ENCODE assay signal across 29 cellular contexts in genomic region chr6:142225552-142225951, GRCh38.
"Had no signal": no experiment of that assay in that cellular context is flagged by ENCODE, and none has a peak within 500 bp of the region (broad histone marks: within the 10 kb centered on the region; RNA-seq: fewer than 3 reads in every experiment).

No MANE protein-coding gene starts in this region.

- H3K4me1 Mint-ChIP-seq: activated B cell treated with CpG ODN at 0.5 μM for 24 hours; activated CD4-positive, alpha-beta memory T cell treated with anti-CD3 and anti-CD28 coated beads, Interleukin-2, amount 10 ng/mL, durations not matched to agents 7 days and 5 days; activated CD8-positive, alpha-beta memory T cell treated with anti-CD3 and anti-CD28 coated beads, Interleukin-2, amount 10 ng/mL, durations not matched to agents 7 days and 5 days; activated naive CD4-positive, alpha-beta T cell treated with anti-CD3 and anti-CD28 coated beads, Interleukin-2, amount 50 U/mL, for 24 hours; activated naive CD8-positive, alpha-beta T cell treated with anti-CD3 and anti-CD28 coated beads, Interleukin-2, amount 10 ng/mL, durations not matched to agents 7 days and 5 days; central memory CD8-positive, alpha-beta T cell had no signal

- DNase-seq: activated B cell treated with CpG ODN at 0.5 μM for 24 hours; activated CD4-positive, alpha-beta memory T cell treated with anti-CD3 and anti-CD28 coated beads, Interleukin-2, amount 10 ng/mL, durations not matched to agents 7 days and 5 days; activated CD4-positive, alpha-beta T cell treated with anti-CD3 and anti-CD28 coated beads for 4 hours; activated CD4-positive, alpha-beta T cell treated with anti-CD3 and anti-CD28 coated beads, Interleukin-2, amount 50 U/mL, for 1 hour; activated CD4-positive, CD25-positive, alpha-beta regulatory T cell treated with anti-CD3 and anti-CD28 coated beads, Interleukin-2, amount 50 U/mL, for 72 hours; activated CD8-positive, alpha-beta memory T cell treated with anti-CD3 and anti-CD28 coated beads for 24 hours; activated CD8-positive, alpha-beta memory T cell treated with anti-CD3 and anti-CD28 coated beads, Interleukin-2, amount 10 ng/mL, durations not matched to agents 7 days and 5 days; activated CD8-positive, alpha-beta memory T cell treated with anti-CD3 and anti-CD28 coated beads, Interleukin-2, amount 50 U/mL, for 48 hours; activated gamma-delta T cell; activated naive CD4-positive, alpha-beta T cell treated with Interleukin-2 at 50 U/mL for 16 hours; activated naive CD8-positive, alpha-beta T cell treated with anti-CD3 and anti-CD28 coated beads, Interleukin-2, amount 10 ng/mL, durations not matched to agents 7 days and 5 days; IMR-90; NCI-H1092 treated with DMSO at 0.1 percent for 48 hours; NCI-H1436; NCI-H1694; NCI-H1930; NCI-H2081 treated with DMSO at 0.1 percent for 48 hours; NCI-H2171; NCI-H510A; NCI-H526 treated with DMSO at 0.1 percent for 48 hours; PC-9; Right ventricle myocardium superior; SW 1271; T-helper 1 cell; T-helper 9 cell had no signal

- H3K36me3 Mint-ChIP-seq: activated CD8-positive, alpha-beta memory T cell treated with anti-CD3 and anti-CD28 coated beads, Interleukin-2, amount 10 ng/mL, durations not matched to agents 7 days and 5 days; activated naive CD4-positive, alpha-beta T cell treated with anti-CD3 and anti-CD28 coated beads, Interleukin-2, amount 50 U/mL, for 24 hours; activated naive CD8-positive, alpha-beta T cell treated with anti-CD3 and anti-CD28 coated beads, Interleukin-2, amount 10 ng/mL, durations not matched to agents 7 days and 5 days had no signal

- FAIRE-seq: K562 had no signal

- ATAC-seq: activated CD8-positive, alpha-beta memory T cell treated with anti-CD3 and anti-CD28 coated beads, Interleukin-2, amount 10 ng/mL, durations not matched to agents 7 days and 5 days; K562 had no signal

- H3K27ac Mint-ChIP-seq: activated B cell treated with CpG ODN at 0.5 μM for 24 hours; activated CD4-positive, alpha-beta memory T cell treated with anti-CD3 and anti-CD28 coated beads, Interleukin-2, amount 10 ng/mL, durations not matched to agents 7 days and 5 days; activated CD8-positive, alpha-beta memory T cell treated with anti-CD3 and anti-CD28 coated beads, Interleukin-2, amount 10 ng/mL, durations not matched to agents 7 days and 5 days; activated naive CD4-positive, alpha-beta T cell treated with anti-CD3 and anti-CD28 coated beads, Interleukin-2, amount 50 U/mL, for 24 hours; activated naive CD8-positive, alpha-beta T cell treated with anti-CD3 and anti-CD28 coated beads, Interleukin-2, amount 10 ng/mL, durations not matched to agents 7 days and 5 days; activated T-helper 2 cell treated with anti-CD3 and anti-CD28 coated beads, Interferon-gamma antibody, Interleukin-2, Interleukin-4, amounts not matched to agents 10 μg/mL and 5 μg/mL and 100 μg/mL, durations not matched to agents 14 hours and 24 hours and 36 hours had no signal

- H3K9me3 Mint-ChIP-seq: activated naive CD4-positive, alpha-beta T cell treated with anti-CD3 and anti-CD28 coated beads, Interleukin-2, amount 50 U/mL, for 24 hours; central memory CD8-positive, alpha-beta T cell had no signal

- H3K4me3 Mint-ChIP-seq: activated B cell treated with CpG ODN at 0.5 μM for 24 hours; activated CD4-positive, alpha-beta memory T cell treated with anti-CD3 and anti-CD28 coated beads, Interleukin-2, amount 10 ng/mL, durations not matched to agents 7 days and 5 days; activated CD8-positive, alpha-beta memory T cell treated with anti-CD3 and anti-CD28 coated beads, Interleukin-2, amount 10 ng/mL, durations not matched to agents 7 days and 5 days; activated naive CD4-positive, alpha-beta T cell treated with anti-CD3 and anti-CD28 coated beads, Interleukin-2, amount 50 U/mL, for 24 hours; activated naive CD8-positive, alpha-beta T cell treated with anti-CD3 and anti-CD28 coated beads, Interleukin-2, amount 10 ng/mL, durations not matched to agents 7 days and 5 days; central memory CD8-positive, alpha-beta T cell had no signal

- H3K27me3 Mint-ChIP-seq: activated B cell treated with CpG ODN at 0.5 μM for 24 hours; activated CD8-positive, alpha-beta memory T cell treated with anti-CD3 and anti-CD28 coated beads, Interleukin-2, amount 10 ng/mL, durations not matched to agents 7 days and 5 days; activated naive CD4-positive, alpha-beta T cell treated with anti-CD3 and anti-CD28 coated beads, Interleukin-2, amount 50 U/mL, for 24 hours; activated naive CD8-positive, alpha-beta T cell treated with anti-CD3 and anti-CD28 coated beads, Interleukin-2, amount 10 ng/mL, durations not matched to agents 7 days and 5 days had no signal
